Comparison of ENCODE assay signal across 2 cellular contexts in the genomic region with DNA sequence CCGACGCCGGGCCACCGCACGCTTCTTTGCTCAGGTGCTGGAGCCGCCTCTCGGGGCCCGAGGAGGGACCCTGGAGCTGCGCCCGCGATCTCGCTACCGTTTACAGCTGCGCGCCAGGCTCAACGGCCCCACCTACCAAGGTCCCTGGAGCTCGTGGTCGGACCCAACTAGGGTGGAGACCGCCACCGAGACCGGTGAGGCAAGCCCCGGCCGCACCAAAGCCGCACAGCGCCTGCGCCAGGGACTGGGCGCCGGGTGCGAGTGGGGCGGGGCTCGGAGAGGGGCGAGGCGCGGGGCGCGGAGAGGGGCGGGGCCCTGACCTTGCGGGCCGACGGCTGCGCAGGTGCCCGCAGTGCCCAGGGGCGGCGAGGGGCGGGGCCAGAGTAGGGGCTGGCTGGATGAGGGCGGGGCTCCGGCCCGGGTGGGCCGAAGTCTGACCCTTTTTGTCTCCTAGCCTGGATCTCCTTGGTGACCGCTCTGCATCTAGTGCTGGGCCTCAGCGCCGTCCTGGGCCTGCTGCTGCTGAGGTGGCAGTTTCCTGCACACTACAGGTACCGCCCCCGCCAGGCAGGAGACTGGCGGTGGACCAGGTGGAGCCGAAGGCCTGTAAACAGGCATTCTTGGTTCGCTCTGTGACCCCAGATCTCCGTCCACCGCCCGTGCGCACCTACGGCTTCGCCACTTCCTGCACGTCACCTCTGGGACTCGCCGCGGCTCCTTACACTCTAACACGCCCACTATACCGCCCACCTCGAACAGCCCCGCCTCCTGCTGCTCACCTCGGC.
TF ChIP-seq lines count a peak whose summit lies in the region.

No MANE protein-coding gene starts in this region.

TF ChIP-seq in A549, 52 proteins besides CTCF, POLR2A, EP300 and RAD21 (continued from another document):
- TF ChIP-seq, protein P1, sequence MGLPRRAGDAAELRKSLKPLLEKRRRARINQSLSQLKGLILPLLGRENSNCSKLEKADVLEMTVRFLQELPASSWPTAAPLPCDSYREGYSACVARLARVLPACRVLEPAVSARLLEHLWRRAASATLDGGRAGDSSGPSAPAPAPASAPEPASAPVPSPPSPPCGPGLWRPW (IDR thresholded peaks at IDR 0.05) = no peak
- TF ChIP-seq GATA3 (IDR thresholded peaks at IDR 0.05; ENCODE audit: borderline replicate concordance) (no peak), MAZ (IDR thresholded peaks at IDR 0.05; ENCODE audit: borderline replicate concordance, low read depth, low read length) (0 out of 2 replicates have a peak, but pooled peaks have one; percentile 5), EHMT2 (IDR thresholded peaks at IDR 0.05; ENCODE audit: low read depth) (no peak), CHD4 (IDR thresholded peaks at IDR 0.05; ENCODE audit: borderline replicate concordance) (no peak), HOXB5 (CRISPR knock-in tag; IDR thresholded peaks at IDR 0.05) (no peak), EHF (CRISPR knock-in tag; IDR thresholded peaks at IDR 0.05) (no peak), ZFP36 (IDR thresholded peaks at IDR 0.05; ENCODE audit: borderline replicate concordance, partially characterized antibody) (no peak), HDAC2 (IDR thresholded peaks at IDR 0.05) (no peak), ZC3H11A (IDR thresholded peaks at IDR 0.05) (no peak)
- TF ChIP-seq, protein P2, sequence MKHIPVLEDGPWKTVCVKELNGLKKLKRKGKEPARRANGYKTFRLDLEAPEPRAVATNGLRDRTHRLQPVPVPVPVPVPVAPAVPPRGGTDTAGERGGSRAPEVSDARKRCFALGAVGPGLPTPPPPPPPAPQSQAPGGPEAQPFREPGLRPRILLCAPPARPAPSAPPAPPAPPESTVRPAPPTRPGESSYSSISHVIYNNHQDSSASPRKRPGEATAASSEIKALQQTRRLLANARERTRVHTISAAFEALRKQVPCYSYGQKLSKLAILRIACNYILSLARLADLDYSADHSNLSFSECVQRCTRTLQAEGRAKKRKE (CRISPR knock-in tag; IDR thresholded peaks at IDR 0.05; ENCODE audit: low read depth) = no peak
- TF ChIP-seq, protein P3, sequence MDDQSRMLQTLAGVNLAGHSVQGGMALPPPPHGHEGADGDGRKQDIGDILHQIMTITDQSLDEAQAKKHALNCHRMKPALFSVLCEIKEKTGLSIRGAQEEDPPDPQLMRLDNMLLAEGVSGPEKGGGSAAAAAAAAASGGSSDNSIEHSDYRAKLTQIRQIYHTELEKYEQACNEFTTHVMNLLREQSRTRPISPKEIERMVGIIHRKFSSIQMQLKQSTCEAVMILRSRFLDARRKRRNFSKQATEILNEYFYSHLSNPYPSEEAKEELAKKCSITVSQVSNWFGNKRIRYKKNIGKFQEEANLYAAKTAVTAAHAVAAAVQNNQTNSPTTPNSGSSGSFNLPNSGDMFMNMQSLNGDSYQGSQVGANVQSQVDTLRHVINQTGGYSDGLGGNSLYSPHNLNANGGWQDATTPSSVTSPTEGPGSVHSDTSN (IDR thresholded peaks at IDR 0.05) = no peak
- TF ChIP-seq, protein P4, sequence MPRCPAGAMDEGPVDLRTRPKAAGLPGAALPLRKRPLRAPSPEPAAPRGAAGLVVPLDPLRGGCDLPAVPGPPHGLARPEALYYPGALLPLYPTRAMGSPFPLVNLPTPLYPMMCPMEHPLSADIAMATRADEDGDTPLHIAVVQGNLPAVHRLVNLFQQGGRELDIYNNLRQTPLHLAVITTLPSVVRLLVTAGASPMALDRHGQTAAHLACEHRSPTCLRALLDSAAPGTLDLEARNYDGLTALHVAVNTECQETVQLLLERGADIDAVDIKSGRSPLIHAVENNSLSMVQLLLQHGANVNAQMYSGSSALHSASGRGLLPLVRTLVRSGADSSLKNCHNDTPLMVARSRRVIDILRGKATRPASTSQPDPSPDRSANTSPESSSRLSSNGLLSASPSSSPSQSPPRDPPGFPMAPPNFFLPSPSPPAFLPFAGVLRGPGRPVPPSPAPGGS (IDR thresholded peaks at IDR 0.05) = 0 out of 3 replicates have a peak, but pooled peaks have one; percentile 17

TF ChIP-seq in WTC11, 78 proteins besides CTCF, POLR2A, EP300 and RAD21 (continued from another document and continues in another):
- TF ChIP-seq, protein P5, sequence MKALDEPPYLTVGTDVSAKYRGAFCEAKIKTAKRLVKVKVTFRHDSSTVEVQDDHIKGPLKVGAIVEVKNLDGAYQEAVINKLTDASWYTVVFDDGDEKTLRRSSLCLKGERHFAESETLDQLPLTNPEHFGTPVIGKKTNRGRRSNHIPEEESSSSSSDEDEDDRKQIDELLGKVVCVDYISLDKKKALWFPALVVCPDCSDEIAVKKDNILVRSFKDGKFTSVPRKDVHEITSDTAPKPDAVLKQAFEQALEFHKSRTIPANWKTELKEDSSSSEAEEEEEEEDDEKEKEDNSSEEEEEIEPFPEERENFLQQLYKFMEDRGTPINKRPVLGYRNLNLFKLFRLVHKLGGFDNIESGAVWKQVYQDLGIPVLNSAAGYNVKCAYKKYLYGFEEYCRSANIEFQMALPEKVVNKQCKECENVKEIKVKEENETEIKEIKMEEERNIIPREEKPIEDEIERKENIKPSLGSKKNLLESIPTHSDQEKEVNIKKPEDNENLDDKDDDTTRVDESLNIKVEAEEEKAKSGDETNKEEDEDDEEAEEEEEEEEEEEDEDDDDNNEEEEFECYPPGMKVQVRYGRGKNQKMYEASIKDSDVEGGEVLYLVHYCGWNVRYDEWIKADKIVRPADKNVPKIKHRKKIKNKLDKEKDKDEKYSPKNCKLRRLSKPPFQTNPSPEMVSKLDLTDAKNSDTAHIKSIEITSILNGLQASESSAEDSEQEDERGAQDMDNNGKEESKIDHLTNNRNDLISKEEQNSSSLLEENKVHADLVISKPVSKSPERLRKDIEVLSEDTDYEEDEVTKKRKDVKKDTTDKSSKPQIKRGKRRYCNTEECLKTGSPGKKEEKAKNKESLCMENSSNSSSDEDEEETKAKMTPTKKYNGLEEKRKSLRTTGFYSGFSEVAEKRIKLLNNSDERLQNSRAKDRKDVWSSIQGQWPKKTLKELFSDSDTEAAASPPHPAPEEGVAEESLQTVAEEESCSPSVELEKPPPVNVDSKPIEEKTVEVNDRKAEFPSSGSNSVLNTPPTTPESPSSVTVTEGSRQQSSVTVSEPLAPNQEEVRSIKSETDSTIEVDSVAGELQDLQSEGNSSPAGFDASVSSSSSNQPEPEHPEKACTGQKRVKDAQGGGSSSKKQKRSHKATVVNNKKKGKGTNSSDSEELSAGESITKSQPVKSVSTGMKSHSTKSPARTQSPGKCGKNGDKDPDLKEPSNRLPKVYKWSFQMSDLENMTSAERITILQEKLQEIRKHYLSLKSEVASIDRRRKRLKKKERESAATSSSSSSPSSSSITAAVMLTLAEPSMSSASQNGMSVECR (CRISPR knock-in tag; IDR thresholded peaks at IDR 0.05; ENCODE audit: borderline replicate concordance) = no peak
- TF ChIP-seq KAT7 (CRISPR knock-in tag; IDR thresholded peaks at IDR 0.05; ENCODE audit: borderline replicate concordance) (no peak), TP53 (CRISPR knock-in tag; IDR thresholded peaks at IDR 0.05) (0 out of 2 replicates have a peak, but pooled peaks have one; percentile 17), ZNF232 (CRISPR knock-in tag; IDR thresholded peaks at IDR 0.05) (no peak), RORB (CRISPR knock-in tag; IDR thresholded peaks at IDR 0.05) (no peak), OVOL2 (CRISPR knock-in tag; IDR thresholded peaks at IDR 0.05; ENCODE audit: borderline replicate concordance) (no peak), GRHL2 (CRISPR knock-in tag; IDR thresholded peaks at IDR 0.05; ENCODE audit: insufficient replicate concordance, severe bottlenecking) (no peak), ZNF423 (CRISPR knock-in tag; IDR thresholded peaks at IDR 0.05) (no peak), ETV6 (CRISPR knock-in tag; IDR thresholded peaks at IDR 0.05) (peak; percentile 17; the same call in 1 of the 2 replicates), EMX1 (CRISPR knock-in tag; IDR thresholded peaks at IDR 0.05) (no peak), ZBTB21 (CRISPR knock-in tag; IDR thresholded peaks at IDR 0.05; ENCODE audit: borderline replicate concordance) (0 out of 2 replicates have a peak, but pooled peaks have one; percentile 75), ZNF671 (CRISPR knock-in tag; IDR thresholded peaks at IDR 0.05) (no peak), ZNF121 (CRISPR knock-in tag; IDR thresholded peaks at IDR 0.05) (peak; percentile 89), NR1H2 (CRISPR knock-in tag; IDR thresholded peaks at IDR 0.05) (no peak), SMAD4 (CRISPR knock-in tag; IDR thresholded peaks at IDR 0.05) (no peak), SP1 (CRISPR knock-in tag; conservative IDR thresholded peaks at IDR 0.05) (peak; percentile 72), ELF4 (CRISPR knock-in tag; IDR thresholded peaks at IDR 0.05; ENCODE audit: low read depth) (no peak), CBFB (CRISPR knock-in tag; IDR thresholded peaks at IDR 0.05; ENCODE audit: low read depth) (no peak), TEAD4 (CRISPR knock-in tag; IDR thresholded peaks at IDR 0.05) (no peak), FOXK1 (CRISPR knock-in tag; IDR thresholded peaks at IDR 0.05) (peak; percentile 75; the same call in 1 of the 2 replicates)
- TF ChIP-seq, protein P6, sequence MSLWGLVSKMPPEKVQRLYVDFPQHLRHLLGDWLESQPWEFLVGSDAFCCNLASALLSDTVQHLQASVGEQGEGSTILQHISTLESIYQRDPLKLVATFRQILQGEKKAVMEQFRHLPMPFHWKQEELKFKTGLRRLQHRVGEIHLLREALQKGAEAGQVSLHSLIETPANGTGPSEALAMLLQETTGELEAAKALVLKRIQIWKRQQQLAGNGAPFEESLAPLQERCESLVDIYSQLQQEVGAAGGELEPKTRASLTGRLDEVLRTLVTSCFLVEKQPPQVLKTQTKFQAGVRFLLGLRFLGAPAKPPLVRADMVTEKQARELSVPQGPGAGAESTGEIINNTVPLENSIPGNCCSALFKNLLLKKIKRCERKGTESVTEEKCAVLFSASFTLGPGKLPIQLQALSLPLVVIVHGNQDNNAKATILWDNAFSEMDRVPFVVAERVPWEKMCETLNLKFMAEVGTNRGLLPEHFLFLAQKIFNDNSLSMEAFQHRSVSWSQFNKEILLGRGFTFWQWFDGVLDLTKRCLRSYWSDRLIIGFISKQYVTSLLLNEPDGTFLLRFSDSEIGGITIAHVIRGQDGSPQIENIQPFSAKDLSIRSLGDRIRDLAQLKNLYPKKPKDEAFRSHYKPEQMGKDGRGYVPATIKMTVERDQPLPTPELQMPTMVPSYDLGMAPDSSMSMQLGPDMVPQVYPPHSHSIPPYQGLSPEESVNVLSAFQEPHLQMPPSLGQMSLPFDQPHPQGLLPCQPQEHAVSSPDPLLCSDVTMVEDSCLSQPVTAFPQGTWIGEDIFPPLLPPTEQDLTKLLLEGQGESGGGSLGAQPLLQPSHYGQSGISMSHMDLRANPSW (CRISPR knock-in tag; conservative IDR thresholded peaks at IDR 0.05; ENCODE audit: low read depth) = no peak
- TF ChIP-seq, protein P7, sequence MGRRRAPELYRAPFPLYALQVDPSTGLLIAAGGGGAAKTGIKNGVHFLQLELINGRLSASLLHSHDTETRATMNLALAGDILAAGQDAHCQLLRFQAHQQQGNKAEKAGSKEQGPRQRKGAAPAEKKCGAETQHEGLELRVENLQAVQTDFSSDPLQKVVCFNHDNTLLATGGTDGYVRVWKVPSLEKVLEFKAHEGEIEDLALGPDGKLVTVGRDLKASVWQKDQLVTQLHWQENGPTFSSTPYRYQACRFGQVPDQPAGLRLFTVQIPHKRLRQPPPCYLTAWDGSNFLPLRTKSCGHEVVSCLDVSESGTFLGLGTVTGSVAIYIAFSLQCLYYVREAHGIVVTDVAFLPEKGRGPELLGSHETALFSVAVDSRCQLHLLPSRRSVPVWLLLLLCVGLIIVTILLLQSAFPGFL (CRISPR knock-in tag; IDR thresholded peaks at IDR 0.05; ENCODE audit: borderline replicate concordance) = no peak
- TF ChIP-seq, protein P8, sequence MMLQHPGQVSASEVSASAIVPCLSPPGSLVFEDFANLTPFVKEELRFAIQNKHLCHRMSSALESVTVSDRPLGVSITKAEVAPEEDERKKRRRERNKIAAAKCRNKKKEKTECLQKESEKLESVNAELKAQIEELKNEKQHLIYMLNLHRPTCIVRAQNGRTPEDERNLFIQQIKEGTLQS (CRISPR knock-in tag; conservative IDR thresholded peaks at IDR 0.05) = no peak
- TF ChIP-seq, protein P9, sequence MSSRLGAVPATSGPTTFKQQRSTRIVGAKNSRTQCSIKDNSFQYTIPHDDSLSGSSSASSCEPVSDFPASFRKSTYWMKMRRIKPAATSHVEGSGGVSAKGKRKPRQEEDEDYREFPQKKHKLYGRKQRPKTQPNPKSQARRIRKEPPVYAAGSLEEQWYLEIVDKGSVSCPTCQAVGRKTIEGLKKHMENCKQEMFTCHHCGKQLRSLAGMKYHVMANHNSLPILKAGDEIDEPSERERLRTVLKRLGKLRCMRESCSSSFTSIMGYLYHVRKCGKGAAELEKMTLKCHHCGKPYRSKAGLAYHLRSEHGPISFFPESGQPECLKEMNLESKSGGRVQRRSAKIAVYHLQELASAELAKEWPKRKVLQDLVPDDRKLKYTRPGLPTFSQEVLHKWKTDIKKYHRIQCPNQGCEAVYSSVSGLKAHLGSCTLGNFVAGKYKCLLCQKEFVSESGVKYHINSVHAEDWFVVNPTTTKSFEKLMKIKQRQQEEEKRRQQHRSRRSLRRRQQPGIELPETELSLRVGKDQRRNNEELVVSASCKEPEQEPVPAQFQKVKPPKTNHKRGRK (CRISPR knock-in tag; IDR thresholded peaks at IDR 0.05; ENCODE audit: borderline replicate concordance) = no peak
- TF ChIP-seq, protein P10, sequence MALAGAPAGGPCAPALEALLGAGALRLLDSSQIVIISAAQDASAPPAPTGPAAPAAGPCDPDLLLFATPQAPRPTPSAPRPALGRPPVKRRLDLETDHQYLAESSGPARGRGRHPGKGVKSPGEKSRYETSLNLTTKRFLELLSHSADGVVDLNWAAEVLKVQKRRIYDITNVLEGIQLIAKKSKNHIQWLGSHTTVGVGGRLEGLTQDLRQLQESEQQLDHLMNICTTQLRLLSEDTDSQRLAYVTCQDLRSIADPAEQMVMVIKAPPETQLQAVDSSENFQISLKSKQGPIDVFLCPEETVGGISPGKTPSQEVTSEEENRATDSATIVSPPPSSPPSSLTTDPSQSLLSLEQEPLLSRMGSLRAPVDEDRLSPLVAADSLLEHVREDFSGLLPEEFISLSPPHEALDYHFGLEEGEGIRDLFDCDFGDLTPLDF (CRISPR knock-in tag; IDR thresholded peaks at IDR 0.05) = no peak
- TF ChIP-seq, protein P11, sequence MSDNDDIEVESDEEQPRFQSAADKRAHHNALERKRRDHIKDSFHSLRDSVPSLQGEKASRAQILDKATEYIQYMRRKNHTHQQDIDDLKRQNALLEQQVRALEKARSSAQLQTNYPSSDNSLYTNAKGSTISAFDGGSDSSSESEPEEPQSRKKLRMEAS (CRISPR knock-in tag; IDR thresholded peaks at IDR 0.05) = peak; percentile 77; the same call in 1 of the 2 replicates
- TF ChIP-seq, protein P12, sequence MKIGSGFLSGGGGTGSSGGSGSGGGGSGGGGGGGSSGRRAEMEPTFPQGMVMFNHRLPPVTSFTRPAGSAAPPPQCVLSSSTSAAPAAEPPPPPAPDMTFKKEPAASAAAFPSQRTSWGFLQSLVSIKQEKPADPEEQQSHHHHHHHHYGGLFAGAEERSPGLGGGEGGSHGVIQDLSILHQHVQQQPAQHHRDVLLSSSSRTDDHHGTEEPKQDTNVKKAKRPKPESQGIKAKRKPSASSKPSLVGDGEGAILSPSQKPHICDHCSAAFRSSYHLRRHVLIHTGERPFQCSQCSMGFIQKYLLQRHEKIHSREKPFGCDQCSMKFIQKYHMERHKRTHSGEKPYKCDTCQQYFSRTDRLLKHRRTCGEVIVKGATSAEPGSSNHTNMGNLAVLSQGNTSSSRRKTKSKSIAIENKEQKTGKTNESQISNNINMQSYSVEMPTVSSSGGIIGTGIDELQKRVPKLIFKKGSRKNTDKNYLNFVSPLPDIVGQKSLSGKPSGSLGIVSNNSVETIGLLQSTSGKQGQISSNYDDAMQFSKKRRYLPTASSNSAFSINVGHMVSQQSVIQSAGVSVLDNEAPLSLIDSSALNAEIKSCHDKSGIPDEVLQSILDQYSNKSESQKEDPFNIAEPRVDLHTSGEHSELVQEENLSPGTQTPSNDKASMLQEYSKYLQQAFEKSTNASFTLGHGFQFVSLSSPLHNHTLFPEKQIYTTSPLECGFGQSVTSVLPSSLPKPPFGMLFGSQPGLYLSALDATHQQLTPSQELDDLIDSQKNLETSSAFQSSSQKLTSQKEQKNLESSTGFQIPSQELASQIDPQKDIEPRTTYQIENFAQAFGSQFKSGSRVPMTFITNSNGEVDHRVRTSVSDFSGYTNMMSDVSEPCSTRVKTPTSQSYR (CRISPR knock-in tag; IDR thresholded peaks at IDR 0.05) = no peak
